ENCODE assay signal across 2 cellular contexts in the genomic region with DNA sequence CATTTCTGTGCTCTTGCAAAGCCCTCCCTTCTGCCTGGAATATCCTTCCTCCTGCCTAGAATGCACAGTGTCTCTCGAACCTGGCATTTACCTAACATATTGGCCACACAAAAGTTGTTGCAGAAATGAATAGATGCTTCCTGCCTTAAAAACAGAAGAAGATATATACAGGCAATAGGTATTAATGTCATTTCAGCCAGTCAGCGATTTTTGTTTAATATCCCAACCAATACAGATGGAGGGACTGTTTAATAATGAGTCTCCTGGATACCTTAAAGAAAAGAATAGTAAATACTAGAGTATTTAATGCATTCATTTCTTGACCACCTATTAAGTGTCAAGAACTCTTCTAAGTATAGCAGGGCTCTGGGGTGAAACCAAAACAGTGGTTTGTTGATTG.
TF ChIP-seq lines count a peak whose summit lies in the region.

No MANE protein-coding gene starts in this region.

TF ChIP-seq in HepG2, 621 proteins besides CTCF, POLR2A, EP300 and RAD21:
- TF ChIP-seq YEATS4 (CRISPR knock-in tag; IDR thresholded peaks at IDR 0.05; ENCODE audit: borderline replicate concordance) (no peak), MAFK (conservative IDR thresholded peaks at IDR 0.05 in 1 of 2, IDR thresholded peaks at IDR 0.05 in 1 of 2; ENCODE audit: low read length in 2 of 2) (peak; percentile 74 to 85), ZNF30 (CRISPR knock-in tag; IDR thresholded peaks at IDR 0.05) (no peak), ZBTB8A (CRISPR knock-in tag; IDR thresholded peaks at IDR 0.05; ENCODE audit: borderline replicate concordance, low read depth) (no peak), CC2D1A (CRISPR knock-in tag; IDR thresholded peaks at IDR 0.05) (no peak), ZMAT3 (CRISPR knock-in tag; conservative IDR thresholded peaks at IDR 0.05) (no peak), MAFF (IDR thresholded peaks at IDR 0.05; ENCODE audit: low read depth, low read length) (peak; percentile 70)

TF ChIP-seq in H1, 55 proteins besides CTCF, POLR2A, EP300 and RAD21:
- TF ChIP-seq MAFK (IDR thresholded peaks at IDR 0.05; ENCODE audit: low read depth, low read length) (peak; percentile 16; the same call in 1 of the 2 replicates), CREB1 (IDR thresholded peaks at IDR 0.05) (no peak)
TF ChIP-seq in H1: peak in this region for 1.
